ENCODE assay signal across 8 cellular contexts in the genomic region with DNA sequence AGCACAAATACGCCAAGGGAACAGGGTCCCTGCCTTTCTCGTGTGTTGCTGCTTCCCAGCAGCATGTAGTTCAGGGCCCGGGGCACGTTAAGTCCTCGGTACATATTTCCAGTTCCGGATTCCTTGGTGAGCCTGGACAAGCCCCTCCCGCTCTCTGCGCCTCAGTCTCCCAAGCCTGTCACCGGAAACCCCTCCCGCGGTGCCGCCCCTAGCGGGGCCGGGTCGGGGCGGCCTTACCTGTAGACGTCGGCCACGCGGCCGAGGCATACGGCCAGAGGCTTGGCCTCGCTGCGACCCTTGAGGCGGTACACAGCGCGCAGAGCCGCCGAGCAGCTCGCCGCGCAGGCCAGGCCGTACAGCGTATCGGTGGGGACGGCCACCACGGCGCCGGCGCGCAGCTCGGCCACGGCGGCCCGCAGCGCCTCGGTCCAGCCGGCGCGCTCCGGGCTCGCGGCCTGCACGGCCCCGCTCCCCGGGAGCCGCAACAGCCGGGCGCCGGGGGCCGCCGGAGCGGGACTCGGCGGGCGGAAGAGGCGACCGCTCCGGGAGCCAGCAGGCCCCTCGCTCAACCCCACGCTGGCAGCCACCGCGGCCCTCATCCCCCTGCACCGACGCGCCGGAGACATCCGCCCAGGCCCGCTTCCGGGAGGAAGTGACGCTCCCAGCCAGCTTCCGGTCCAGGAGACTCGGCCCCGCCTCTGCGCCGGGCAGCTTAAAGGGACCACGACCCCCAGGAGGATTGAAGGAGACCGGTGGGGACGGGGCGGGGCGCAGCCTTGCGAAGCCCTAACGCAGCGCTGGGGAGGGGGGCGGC.
DNase-seq lines count a peak whose midpoint lies in the region; ATAC-seq and TF ChIP-seq lines count a peak whose summit lies in the region.

A gene (plus strand): TSS at position 236 of the 814 bp plus-strand sequence. CDS start 615 bp downstream, outside the sequence.
A gene with protein sequence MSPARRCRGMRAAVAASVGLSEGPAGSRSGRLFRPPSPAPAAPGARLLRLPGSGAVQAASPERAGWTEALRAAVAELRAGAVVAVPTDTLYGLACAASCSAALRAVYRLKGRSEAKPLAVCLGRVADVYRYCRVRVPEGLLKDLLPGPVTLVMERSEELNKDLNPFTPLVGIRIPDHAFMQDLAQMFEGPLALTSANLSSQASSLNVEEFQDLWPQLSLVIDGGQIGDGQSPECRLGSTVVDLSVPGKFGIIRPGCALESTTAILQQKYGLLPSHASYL (minus strand): TSS at position 654 of the 814 bp plus-strand sequence. CDS start 28 bp downstream, at position 626.

- H3K4me3 ChIP-seq in AG10803 (ENCODE audit: low read length) (peak within 1 kb of the TSS; percentile 80), choroid plexus epithelial cell (ENCODE audit: low read depth, low read length) (peak within 1 kb of the TSS; percentile 89)

- ATAC-seq in HG03378 (IDR thresholded peaks at IDR 0.05; ENCODE audit: unreplicated experiment) = peak; percentile 53

- DNase-seq in AG10803 (ENCODE audit: low read depth) (peak; percentile 91), NCI-H510A treated with DMSO at 0.1 percent for 48 hours (lab: John Stamatoyannopoulos, UW) (peak; percentile 100), choroid plexus epithelial cell (ENCODE audit: low read depth) (peak; percentile 95), kidney glomerular epithelial cell (lab: John Stamatoyannopoulos, UW) (peak; percentile 79)
- peak; percentile 90 for DNase-seq in activated CD4-positive, alpha-beta T cell treated with anti-CD3 and anti-CD28 coated beads for 4 hours
- DNase-seq in stimulated activated CD4-positive, alpha-beta T cell treated with anti-CD3 and anti-CD28 coated beads, Interleukin-15, amount 100 ng/mL, for 48 hours (ENCODE audit: low read depth in 2 of 2) = peak; percentile 88 to 91

- TF ChIP-seq POLR2A in GM19099 (IDR thresholded peaks at IDR 0.05; ENCODE audit: extremely low read depth, insufficient read length, low read depth) = peak; percentile 85

- TF ChIP-seq CTCF in AG10803 (conservative IDR thresholded peaks at IDR 0.05; ENCODE audit: low read length) (no peak), choroid plexus epithelial cell (conservative IDR thresholded peaks at IDR 0.05; ENCODE audit: low read depth, low read length) (no peak)

Comparison
In these comparisons a context has a peak if more than half of its experiments do, and no peak if none do; other contexts are left out.
1. Peak in every context shown above with its lines: DNase-seq, ATAC-seq and H3K4me3 ChIP-seq.